Comparison of ENCODE assay signal across 27 cellular contexts in the genomic region with DNA sequence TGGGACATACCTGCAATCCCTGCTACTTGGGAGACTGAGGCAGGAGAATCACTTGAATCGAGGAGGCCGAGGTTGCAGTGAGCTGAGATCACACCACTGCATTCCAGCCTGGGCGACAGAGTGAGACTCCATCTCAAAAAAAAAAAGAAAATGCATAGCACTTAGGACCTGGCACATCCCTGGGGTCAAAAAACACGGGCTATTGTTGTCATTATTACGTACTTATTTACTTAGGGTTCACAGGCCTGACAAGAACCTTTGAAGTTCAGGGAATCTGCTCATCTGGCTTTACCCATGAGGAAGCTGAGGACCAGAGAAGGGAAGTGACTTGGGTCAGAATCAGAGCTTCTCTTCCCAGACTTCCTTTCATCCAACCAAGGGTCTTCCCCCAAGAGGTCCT.
"Had no signal": no experiment of that assay in that cellular context is flagged by ENCODE, and none has a peak within 500 bp of the region (broad histone marks: within the 10 kb centered on the region; RNA-seq: fewer than 3 reads in every experiment).

No MANE protein-coding gene starts in this region.

- DNase-seq: stimulated activated CD4-positive, alpha-beta T cell treated with anti-CD3 and anti-CD28 coated beads, Interleukin-2, amount 100 ng/mL, for 48 hours; stimulated activated CD4-positive, alpha-beta T cell treated with anti-CD3 and anti-CD28 coated beads, Interleukin-4, amount 100 ng/mL, for 1 hour; stimulated activated CD4-positive, alpha-beta T cell treated with anti-CD3 and anti-CD28 coated beads, Interleukin-4, amount 100 ng/mL, for 24 hours; stimulated activated CD4-positive, alpha-beta T cell treated with anti-CD3 and anti-CD28 coated beads, Interleukin-4, amount 100 ng/mL, for 4 hours; stimulated activated CD8-positive, alpha-beta memory T cell treated with anti-CD3 and anti-CD28 coated beads, Interleukin-4, amount 100 ng/mL, for 48 hours; stimulated activated naive B cell treated with anti-CD40 and anti-IgM and Interleukin-4, amounts not matched to agents 10 μg/mL and 1 μg/mL and 100 μg/mL, for 72 hours; stimulated activated naive CD4-positive, alpha-beta T cell; stimulated activated naive CD4-positive, alpha-beta T cell treated with Interleukin-2 at 50 U/mL for 16 hours; stimulated activated naive CD8-positive, alpha-beta T cell treated with anti-CD3 and anti-CD28 coated beads, Interleukin-15, amount 100 ng/mL, for 72 hours; stimulated activated naive CD8-positive, alpha-beta T cell treated with anti-CD3 and anti-CD28 coated beads, Interleukin-15, Interleukin-2, amounts not matched to agents 100 U/mL and 50 U/mL, for 24 hours; stomach; substantia nigra; testis; thyroid gland; tibial artery; transverse colon; trophoblast cell; upper lobe of left lung; upper lobe of right lung; uterus had no signal

- H3K4me1 ChIP-seq: stomach, testis, thyroid gland, tibial artery, transverse colon, upper lobe of left lung, upper lobe of right lung, uterus, vagina had no signal

- FAIRE-seq: urothelium cell line had no signal

- H3K27ac ChIP-seq: stomach, suprapubic skin, testis, thoracic aorta, thyroid gland, tibial artery, tibial nerve, transverse colon, upper lobe of left lung, upper lobe of right lung, uterus, vagina had no signal

- H3K9me3 ChIP-seq: stomach, suprapubic skin, testis, thoracic aorta, thyroid gland, tibial artery, tibial nerve, transverse colon, upper lobe of left lung, upper lobe of right lung, uterus, vagina had no signal

- ATAC-seq: stimulated activated effector memory CD8-positive, alpha-beta T cell treated with anti-CD3 and anti-CD28 coated beads, Interleukin-12 subunit alpha, Interleukin-12 subunit beta, amount 100 ng/mL, for 72 hours; stimulated activated memory B cell treated with anti-CD40 and anti-IgM and Interleukin-4, amounts not matched to agents 10 μg/mL and 1 μg/mL and 100 μg/mL, for 72 hours; stimulated activated naive B cell treated with anti-CD40 and anti-IgM and Interleukin-4, amounts not matched to agents 10 μg/mL and 1 μg/mL and 100 μg/mL, for 72 hours; stimulated activated naive CD8-positive, alpha-beta T cell treated with anti-CD3 and anti-CD28 coated beads, Interleukin-15, amount 100 ng/mL, for 72 hours; stimulated activated naive CD8-positive, alpha-beta T cell treated with anti-CD3 and anti-CD28 coated beads, Interleukin-15, Interleukin-2, amounts not matched to agents 100 U/mL and 50 U/mL, for 24 hours; upper lobe of right lung had no signal

- H3K36me3 ChIP-seq: stomach, suprapubic skin, thoracic aorta, thyroid gland, tibial artery, tibial nerve, transverse colon, upper lobe of left lung, upper lobe of right lung, uterus, vagina had no signal

- H3K27me3 ChIP-seq: suprapubic skin, testis, thyroid gland, tibial artery, tibial nerve, upper lobe of left lung, upper lobe of right lung, uterus, vagina had no signal

- H3K4me3 ChIP-seq: stomach, suprapubic skin, testis, thoracic aorta, thyroid gland, tibial artery, tibial nerve, transverse colon, upper lobe of left lung, upper lobe of right lung, uterus, vagina had no signal
